Comparison of ENCODE assay signal across 10 cellular contexts in genomic region chr14:68549057-68549421, GRCh38.
DNase-seq lines count a peak whose midpoint lies in the region; ATAC-seq lines count a peak whose summit lies in the region.
"Had no signal": no experiment of that assay in that cellular context is flagged by ENCODE, and none has a peak within 500 bp of the region (broad histone marks: within the 10 kb centered on the region; RNA-seq: fewer than 3 reads in every experiment).

No MANE protein-coding gene starts in this region.

- H3K36me3 ChIP-seq in SK-N-MC (ENCODE audit: insufficient read depth, low read length) (no peaks in the 10 kb centered on the region), rectal smooth muscle tissue (ENCODE audit: control insufficient read depth, insufficient read depth, low read length) (no peaks in the 10 kb centered on the region)
- H3K36me3 ChIP-seq: right lobe of liver had no signal

- peak; percentile 65 for DNase-seq in AG20443 (ENCODE audit: low spot score)
- DNase-seq in SK-N-MC (ENCODE audit: low read depth, low spot score), result no peak
- peak; percentile 47 for DNase-seq in fibroblast of peridontal ligament (ENCODE audit: extremely low read depth)
- DNase-seq in GM19240 (ENCODE audit: insufficient read length, low spot score), result no peak
- no peak for DNase-seq in HuH-7 (ENCODE audit: low spot score)
- DNase-seq in activated CD4-positive, alpha-beta memory T cell treated with anti-CD3 and anti-CD28 coated beads, Interleukin-2, amount 10 ng/mL, durations not matched to agents 7 days and 5 days, result no peak
- DNase-seq: activated T-cell treated with anti-CD3 and anti-CD28 coated beads, Interleukin-2, amount 50 U/mL, for 72 hours; right lobe of liver had no signal

- H3K4me3 ChIP-seq in SK-N-MC, result peak overlapping the region; percentile 67
- H3K4me3 ChIP-seq in rectal smooth muscle tissue (ENCODE audit: low read length), result no peak overlapping the region
- H3K4me3 ChIP-seq: right lobe of liver had no signal

- no peaks in the 10 kb centered on the region for H3K27me3 ChIP-seq in rectal smooth muscle tissue (ENCODE audit: control insufficient read depth, insufficient read depth, low read length)
- H3K27me3 ChIP-seq: right lobe of liver had no signal

- H3K36me3 Mint-ChIP-seq in activated CD4-positive, alpha-beta memory T cell treated with anti-CD3 and anti-CD28 coated beads, Interleukin-2, amount 10 ng/mL, durations not matched to agents 7 days and 5 days (ENCODE audit: low read depth), result no peaks in the 10 kb centered on the region

- no peak overlapping the region for H3K27ac Mint-ChIP-seq in activated CD4-positive, alpha-beta memory T cell treated with anti-CD3 and anti-CD28 coated beads, Interleukin-2, amount 10 ng/mL, durations not matched to agents 7 days and 5 days
- H3K27ac Mint-ChIP-seq: activated T-cell treated with anti-CD3 and anti-CD28 coated beads, Interleukin-2, amount 50 U/mL, for 72 hours had no signal

- H3K4me3 Mint-ChIP-seq in activated CD4-positive, alpha-beta memory T cell treated with anti-CD3 and anti-CD28 coated beads, Interleukin-2, amount 10 ng/mL, durations not matched to agents 7 days and 5 days, result no peak overlapping the region
- H3K4me3 Mint-ChIP-seq: activated T-cell treated with anti-CD3 and anti-CD28 coated beads, Interleukin-2, amount 50 U/mL, for 72 hours had no signal

- H3K4me1 Mint-ChIP-seq in activated CD4-positive, alpha-beta memory T cell treated with anti-CD3 and anti-CD28 coated beads, Interleukin-2, amount 10 ng/mL, durations not matched to agents 7 days and 5 days, result no peaks in the 10 kb centered on the region

- peaks cover 70% of the 10 kb centered on the region for H3K4me1 ChIP-seq in rectal smooth muscle tissue (ENCODE audit: control insufficient read depth, insufficient read depth, low read length)

- H3K9me3 ChIP-seq in SK-N-MC (ENCODE audit: low read depth, low read length), result no peaks in the 10 kb centered on the region
- H3K9me3 ChIP-seq: right lobe of liver had no signal

- peak overlapping the region; percentile 93 for H3K27ac ChIP-seq in SK-N-MC
- peak overlapping the region; percentile 97 for H3K27ac ChIP-seq in rectal smooth muscle tissue (ENCODE audit: low read depth, low read length)

- ATAC-seq in HG03457 (IDR thresholded peaks at IDR 0.05; ENCODE audit: unreplicated experiment), result no peak
- ATAC-seq: activated T-cell treated with anti-CD3 and anti-CD28 coated beads, Interleukin-2, amount 50 U/mL, for 72 hours had no signal

- POLR2A ChIA-PET in activated CD4-positive, alpha-beta memory T cell treated with anti-CD3 and anti-CD28 coated beads, Interleukin-2, amount 10 ng/mL, durations not matched to agents 7 days and 5 days (lab: Charles Lee), result no interaction called here

- no peaks in the 10 kb centered on the region for H3K27me3 Mint-ChIP-seq in activated CD4-positive, alpha-beta memory T cell treated with anti-CD3 and anti-CD28 coated beads, Interleukin-2, amount 10 ng/mL, durations not matched to agents 7 days and 5 days

- H3K9ac ChIP-seq in SK-N-MC (ENCODE audit: insufficient read length), result peak overlapping the region; percentile 34
- no peak overlapping the region for H3K9ac ChIP-seq in rectal smooth muscle tissue (ENCODE audit: low read length)

- CTCF ChIA-PET in activated CD4-positive, alpha-beta memory T cell treated with anti-CD3 and anti-CD28 coated beads, Interleukin-2, amount 10 ng/mL, durations not matched to agents 7 days and 5 days (lab: Charles Lee), result no interaction called here

- no peaks in the 10 kb centered on the region for H3K9me3 Mint-ChIP-seq in activated CD4-positive, alpha-beta memory T cell treated with anti-CD3 and anti-CD28 coated beads, Interleukin-2, amount 10 ng/mL, durations not matched to agents 7 days and 5 days
- H3K9me3 Mint-ChIP-seq: activated T-cell treated with anti-CD3 and anti-CD28 coated beads, Interleukin-2, amount 50 U/mL, for 72 hours had no signal

Comparison
In these comparisons a context has a peak if more than half of its experiments do, and no peak if none do; other contexts are left out.
1. DNase-seq: peak in AG20443 (single experiment) and fibroblast of peridontal ligament (single experiment); none in SK-N-MC (single experiment), GM19240 (single experiment), HuH-7 (single experiment) and activated CD4-positive, alpha-beta memory T cell treated with anti-CD3 and anti-CD28 coated beads, Interleukin-2, amount 10 ng/mL, durations not matched to agents 7 days and 5 days (single experiment).